In genomic region chr5:1356873-1357787, GRCh38 we compare ENCODE assay signal across 2 cellular contexts.
TF ChIP-seq lines count a peak whose summit lies in the region.

No MANE protein-coding gene starts in this region.

TF ChIP-seq in K562, 482 proteins besides CTCF, POLR2A, EP300 and RAD21:
- TF ChIP-seq ZNF274 (IDR thresholded peaks at IDR 0.05; ENCODE audit: borderline replicate concordance, low read depth, low read length) (no peak), ZNF76 (CRISPR knock-in tag; IDR thresholded peaks at IDR 0.05; ENCODE audit: borderline replicate concordance) (no peak), EWSR1 (IDR thresholded peaks at IDR 0.05; ENCODE audit: borderline replicate concordance, low read depth, partially characterized antibody) (no peak), ZNF586 (CRISPR knock-in tag; conservative IDR thresholded peaks at IDR 0.05) (no peak), POLR2AphosphoS2 (IDR thresholded peaks at IDR 0.05; ENCODE audit: low read length) (no peak), ZBTB33 (CRISPR knock-in tag; IDR thresholded peaks at IDR 0.05) (no peak), XRCC3 (IDR thresholded peaks at IDR 0.05) (no peak), ZNF124 (CRISPR knock-in tag; IDR thresholded peaks at IDR 0.05) (no peak), ZNF253 (CRISPR knock-in tag; conservative IDR thresholded peaks at IDR 0.05) (no peak)
- TF ChIP-seq, protein P1, sequence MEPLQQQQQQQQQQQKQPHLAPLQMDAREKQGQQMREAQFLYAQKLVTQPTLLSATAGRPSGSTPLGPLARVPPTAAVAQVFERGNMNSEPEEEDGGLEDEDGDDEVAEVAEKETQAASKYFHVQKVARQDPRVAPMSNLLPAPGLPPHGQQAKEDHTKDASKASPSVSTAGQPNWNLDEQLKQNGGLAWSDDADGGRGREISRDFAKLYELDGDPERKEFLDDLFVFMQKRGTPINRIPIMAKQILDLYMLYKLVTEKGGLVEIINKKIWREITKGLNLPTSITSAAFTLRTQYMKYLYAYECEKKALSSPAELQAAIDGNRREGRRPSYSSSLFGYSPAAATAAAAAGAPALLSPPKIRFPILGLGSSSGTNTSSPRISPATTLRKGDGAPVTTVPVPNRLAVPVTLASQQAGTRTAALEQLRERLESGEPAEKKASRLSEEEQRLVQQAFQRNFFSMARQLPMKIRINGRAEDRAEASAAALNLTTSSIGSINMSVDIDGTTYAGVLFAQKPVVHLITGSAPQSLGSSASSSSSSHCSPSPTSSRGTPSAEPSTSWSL (CRISPR knock-in tag; IDR thresholded peaks at IDR 0.05; ENCODE audit: borderline replicate concordance): no peak
- TF ChIP-seq, protein P2, sequence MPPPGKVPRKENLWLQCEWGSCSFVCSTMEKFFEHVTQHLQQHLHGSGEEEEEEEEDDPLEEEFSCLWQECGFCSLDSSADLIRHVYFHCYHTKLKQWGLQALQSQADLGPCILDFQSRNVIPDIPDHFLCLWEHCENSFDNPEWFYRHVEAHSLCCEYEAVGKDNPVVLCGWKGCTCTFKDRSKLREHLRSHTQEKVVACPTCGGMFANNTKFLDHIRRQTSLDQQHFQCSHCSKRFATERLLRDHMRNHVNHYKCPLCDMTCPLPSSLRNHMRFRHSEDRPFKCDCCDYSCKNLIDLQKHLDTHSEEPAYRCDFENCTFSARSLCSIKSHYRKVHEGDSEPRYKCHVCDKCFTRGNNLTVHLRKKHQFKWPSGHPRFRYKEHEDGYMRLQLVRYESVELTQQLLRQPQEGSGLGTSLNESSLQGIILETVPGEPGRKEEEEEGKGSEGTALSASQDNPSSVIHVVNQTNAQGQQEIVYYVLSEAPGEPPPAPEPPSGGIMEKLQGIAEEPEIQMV (tag; conservative IDR thresholded peaks at IDR 0.05; ENCODE audit: low read depth): no peak
- TF ChIP-seq, protein P3, sequence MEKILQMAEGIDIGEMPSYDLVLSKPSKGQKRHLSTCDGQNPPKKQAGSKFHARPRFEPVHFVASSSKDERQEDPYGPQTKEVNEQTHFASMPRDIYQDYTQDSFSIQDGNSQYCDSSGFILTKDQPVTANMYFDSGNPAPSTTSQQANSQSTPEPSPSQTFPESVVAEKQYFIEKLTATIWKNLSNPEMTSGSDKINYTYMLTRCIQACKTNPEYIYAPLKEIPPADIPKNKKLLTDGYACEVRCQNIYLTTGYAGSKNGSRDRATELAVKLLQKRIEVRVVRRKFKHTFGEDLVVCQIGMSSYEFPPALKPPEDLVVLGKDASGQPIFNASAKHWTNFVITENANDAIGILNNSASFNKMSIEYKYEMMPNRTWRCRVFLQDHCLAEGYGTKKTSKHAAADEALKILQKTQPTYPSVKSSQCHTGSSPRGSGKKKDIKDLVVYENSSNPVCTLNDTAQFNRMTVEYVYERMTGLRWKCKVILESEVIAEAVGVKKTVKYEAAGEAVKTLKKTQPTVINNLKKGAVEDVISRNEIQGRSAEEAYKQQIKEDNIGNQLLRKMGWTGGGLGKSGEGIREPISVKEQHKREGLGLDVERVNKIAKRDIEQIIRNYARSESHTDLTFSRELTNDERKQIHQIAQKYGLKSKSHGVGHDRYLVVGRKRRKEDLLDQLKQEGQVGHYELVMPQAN (IDR thresholded peaks at IDR 0.05; ENCODE audit: borderline replicate concordance): no peak

TF ChIP-seq in HepG2, 621 proteins besides CTCF, POLR2A, EP300 and RAD21 (continued from another document):
- TF ChIP-seq SIX1 (CRISPR knock-in tag; IDR thresholded peaks at IDR 0.05; ENCODE audit: borderline replicate concordance) (no peak), SOX6 (IDR thresholded peaks at IDR 0.05) (no peak), SOX6 (CRISPR knock-in tag; IDR thresholded peaks at IDR 0.05) (no peak), ZNF121 (CRISPR knock-in tag; IDR thresholded peaks at IDR 0.05) (no peak), TGIF2 (CRISPR knock-in tag; IDR thresholded peaks at IDR 0.05) (no peak), RAD51 (IDR thresholded peaks at IDR 0.05; ENCODE audit: borderline replicate concordance) (no peak), ZSCAN25 (CRISPR knock-in tag; IDR thresholded peaks at IDR 0.05) (no peak), ZMAT3 (CRISPR knock-in tag; conservative IDR thresholded peaks at IDR 0.05) (no peak), EZH2 (conservative IDR thresholded peaks at IDR 0.05; ENCODE audit: low read depth, low read length) (no peak), ZSCAN29 (CRISPR knock-in tag; conservative IDR thresholded peaks at IDR 0.05) (no peak), RELA (CRISPR knock-in tag; IDR thresholded peaks at IDR 0.05) (no peak), ZNF552 (CRISPR knock-in tag; IDR thresholded peaks at IDR 0.05; ENCODE audit: borderline replicate concordance) (no peak), ZNF337 (CRISPR knock-in tag; IDR thresholded peaks at IDR 0.05; ENCODE audit: borderline replicate concordance, low read depth) (no peak), PHF21A (CRISPR knock-in tag; IDR thresholded peaks at IDR 0.05) (no peak), SP140L (CRISPR knock-in tag; IDR thresholded peaks at IDR 0.05; ENCODE audit: borderline replicate concordance) (no peak), ZKSCAN5 (CRISPR knock-in tag; IDR thresholded peaks at IDR 0.05) (no peak)
- TF ChIP-seq, protein P4, sequence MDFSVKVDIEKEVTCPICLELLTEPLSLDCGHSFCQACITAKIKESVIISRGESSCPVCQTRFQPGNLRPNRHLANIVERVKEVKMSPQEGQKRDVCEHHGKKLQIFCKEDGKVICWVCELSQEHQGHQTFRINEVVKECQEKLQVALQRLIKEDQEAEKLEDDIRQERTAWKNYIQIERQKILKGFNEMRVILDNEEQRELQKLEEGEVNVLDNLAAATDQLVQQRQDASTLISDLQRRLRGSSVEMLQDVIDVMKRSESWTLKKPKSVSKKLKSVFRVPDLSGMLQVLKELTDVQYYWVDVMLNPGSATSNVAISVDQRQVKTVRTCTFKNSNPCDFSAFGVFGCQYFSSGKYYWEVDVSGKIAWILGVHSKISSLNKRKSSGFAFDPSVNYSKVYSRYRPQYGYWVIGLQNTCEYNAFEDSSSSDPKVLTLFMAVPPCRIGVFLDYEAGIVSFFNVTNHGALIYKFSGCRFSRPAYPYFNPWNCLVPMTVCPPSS (IDR thresholded peaks at IDR 0.05): no peak
